In the genomic region with DNA sequence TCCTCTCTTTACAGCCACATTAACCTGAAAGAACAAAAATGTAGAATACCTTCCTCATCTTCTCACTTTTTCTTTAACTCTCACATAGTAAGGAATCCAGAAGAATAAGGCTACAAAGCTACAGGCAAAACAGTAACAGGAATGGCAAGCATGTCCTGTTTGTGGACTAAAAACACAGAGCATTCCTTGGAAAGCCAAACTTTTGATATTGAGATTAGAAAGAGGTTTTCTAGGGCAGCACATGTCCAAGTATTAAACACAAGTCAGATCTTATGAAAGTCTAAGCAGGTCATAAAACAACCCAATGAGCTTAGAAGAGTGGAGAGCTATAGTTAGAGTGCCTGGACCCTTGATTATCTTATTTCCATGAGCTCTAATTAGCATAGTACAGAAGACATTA, we compare ENCODE assay signal across 1 cellular context.
TF ChIP-seq lines count a peak whose summit lies in the region.

No MANE protein-coding gene starts in this region.

TF ChIP-seq in GM23338, 12 proteins besides CTCF, POLR2A, EP300 and RAD21 (continued from another document):
- TF ChIP-seq, protein P1, sequence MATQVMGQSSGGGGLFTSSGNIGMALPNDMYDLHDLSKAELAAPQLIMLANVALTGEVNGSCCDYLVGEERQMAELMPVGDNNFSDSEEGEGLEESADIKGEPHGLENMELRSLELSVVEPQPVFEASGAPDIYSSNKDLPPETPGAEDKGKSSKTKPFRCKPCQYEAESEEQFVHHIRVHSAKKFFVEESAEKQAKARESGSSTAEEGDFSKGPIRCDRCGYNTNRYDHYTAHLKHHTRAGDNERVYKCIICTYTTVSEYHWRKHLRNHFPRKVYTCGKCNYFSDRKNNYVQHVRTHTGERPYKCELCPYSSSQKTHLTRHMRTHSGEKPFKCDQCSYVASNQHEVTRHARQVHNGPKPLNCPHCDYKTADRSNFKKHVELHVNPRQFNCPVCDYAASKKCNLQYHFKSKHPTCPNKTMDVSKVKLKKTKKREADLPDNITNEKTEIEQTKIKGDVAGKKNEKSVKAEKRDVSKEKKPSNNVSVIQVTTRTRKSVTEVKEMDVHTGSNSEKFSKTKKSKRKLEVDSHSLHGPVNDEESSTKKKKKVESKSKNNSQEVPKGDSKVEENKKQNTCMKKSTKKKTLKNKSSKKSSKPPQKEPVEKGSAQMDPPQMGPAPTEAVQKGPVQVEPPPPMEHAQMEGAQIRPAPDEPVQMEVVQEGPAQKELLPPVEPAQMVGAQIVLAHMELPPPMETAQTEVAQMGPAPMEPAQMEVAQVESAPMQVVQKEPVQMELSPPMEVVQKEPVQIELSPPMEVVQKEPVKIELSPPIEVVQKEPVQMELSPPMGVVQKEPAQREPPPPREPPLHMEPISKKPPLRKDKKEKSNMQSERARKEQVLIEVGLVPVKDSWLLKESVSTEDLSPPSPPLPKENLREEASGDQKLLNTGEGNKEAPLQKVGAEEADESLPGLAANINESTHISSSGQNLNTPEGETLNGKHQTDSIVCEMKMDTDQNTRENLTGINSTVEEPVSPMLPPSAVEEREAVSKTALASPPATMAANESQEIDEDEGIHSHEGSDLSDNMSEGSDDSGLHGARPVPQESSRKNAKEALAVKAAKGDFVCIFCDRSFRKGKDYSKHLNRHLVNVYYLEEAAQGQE (IDR thresholded peaks at IDR 0.05; ENCODE audit: unreplicated experiment): no peak
- no peak for TF ChIP-seq ZNF114 (CRISPR knock-in tag; IDR thresholded peaks at IDR 0.05)
